In genomic region chr9:30519756-30520155, GRCh38 we compare ENCODE assay signal across 21 cellular contexts.
A peak's percentile ranks its signal among the peaks of the same experiment; 100 is the strongest.
DNase-seq lines count a peak whose midpoint lies in the region; TF ChIP-seq lines count a peak whose summit lies in the region.
"Had no signal": no experiment of that assay in that cellular context is flagged by ENCODE, and none has a peak within 500 bp of the region (broad histone marks: within the 10 kb centered on the region; RNA-seq: fewer than 3 reads in every experiment).

No MANE protein-coding gene starts in this region.

- 100% methylated on average over 1 of the region's 2 CpGs; no CpG with 5 or more reads in 1 of the 2 experiments for WGBS in mesodermal cell (ENCODE audit: insufficient coverage in 2 of 2), 2 experiments
- whole genome bisulfite sequencing in prostate gland: 55% methylated on average over 2 of the region's 2 CpGs

- H3K27me3 ChIP-seq in brain microvascular endothelial cell (replicated peaks) (no peaks in the 10 kb centered on the region), prostate gland (replicated peaks; ENCODE audit: insufficient read depth) (no peaks in the 10 kb centered on the region)
- H3K27me3 ChIP-seq: body of pancreas, gastrocnemius medialis, right atrium auricular region, transverse colon had no signal

- H3K9me3 ChIP-seq in mesodermal cell (ENCODE audit: control insufficient read depth, low read length) (no peaks in the 10 kb centered on the region), prostate gland (no peaks in the 10 kb centered on the region)
- H3K9me3 ChIP-seq: body of pancreas, gastrocnemius medialis, left ventricle myocardium inferior, right atrium auricular region, transverse colon had no signal

- H3K27ac ChIP-seq in brain microvascular endothelial cell: no peak overlapping the region
- H3K27ac ChIP-seq in mesodermal cell (ENCODE audit: low read depth, low read length, severe bottlenecking): peak overlapping the region; percentile 41
- no peak overlapping the region for H3K27ac ChIP-seq in prostate gland
- H3K27ac ChIP-seq: body of pancreas, gastrocnemius medialis, left ventricle myocardium inferior, right atrium auricular region, SK-N-MC, transverse colon had no signal

- in situ Hi-C loops in brain microvascular endothelial cell (cut with HindIII; ENCODE audit: low pct_ligation_motif_present, low sequenced_read_pairs): no loop called here

- H3K36me3 ChIP-seq in brain microvascular endothelial cell (replicated peaks) (no peaks in the 10 kb centered on the region), mesodermal cell (ENCODE audit: control insufficient read depth, insufficient read depth, low read length) (no peaks in the 10 kb centered on the region), prostate gland (no peaks in the 10 kb centered on the region)
- H3K36me3 ChIP-seq: gastrocnemius medialis, left ventricle myocardium inferior, right atrium auricular region, transverse colon had no signal

- TF ChIP-seq POLR2A in prostate gland (IDR thresholded peaks at IDR 0.05): no peak

- H3K4me3 ChIP-seq in brain microvascular endothelial cell (ENCODE audit: low read depth, low read length): no peak overlapping the region
- H3K4me3 ChIP-seq in mesodermal cell (ENCODE audit: extremely low read depth, insufficient read depth, low read length, poor library complexity, severe bottlenecking): no peak overlapping the region
- no peak overlapping the region for H3K4me3 ChIP-seq in prostate gland
- H3K4me3 ChIP-seq: body of pancreas, gastrocnemius medialis, K562, left ventricle myocardium inferior, right atrium auricular region, SK-N-MC, transverse colon had no signal

- TF ChIP-seq CTCF in brain microvascular endothelial cell (IDR thresholded peaks at IDR 0.05; ENCODE audit: low read depth, low read length, missing control alignments) (no peak), prostate gland (IDR thresholded peaks at IDR 0.05) (no peak)

- H3K4me1 ChIP-seq in mesodermal cell (ENCODE audit: control insufficient read depth, insufficient read depth, low read length, poor library complexity, severe bottlenecking): peaks cover 6% of the 10 kb centered on the region
- no peaks in the 10 kb centered on the region for H3K4me1 ChIP-seq in prostate gland (replicated peaks)
- H3K4me1 ChIP-seq: body of pancreas, gastrocnemius medialis, left ventricle myocardium inferior, right atrium auricular region, transverse colon had no signal

- intact Hi-C loops in prostate gland (cut with DNase I): no loop called here

- DNase-seq in H4 (ENCODE audit: low spot score) (peak; percentile 4), NCI-H226 (peak; percentile 18), brain microvascular endothelial cell (peak; percentile 2), NCI-H2107 (lab: John Stamatoyannopoulos, UW) (no peak), prostate gland (ENCODE audit: low spot score) (no peak)
- no peak for DNase-seq in activated CD4-positive, CD25-positive, alpha-beta regulatory T cell treated with anti-CD3 and anti-CD28 coated beads, Interleukin-2, amount 50 U/mL, for 72 hours
- DNase-seq: activated CD4-positive, alpha-beta T cell treated with anti-CD3 and anti-CD28 coated beads, Interleukin-2, amount 10 ng/mL, durations not matched to agents 24 days and 14 days; body of pancreas; effector memory CD4-positive, alpha-beta T cell; gastrocnemius medialis; hypothalamus; left ventricle myocardium inferior; MM.1S; NCI-H1417 treated with DMSO at 0.1 percent for 48 hours; NCI-H2081 treated with DMSO at 0.1 percent for 48 hours; NK-92 treated with Interleukin-12 subunit alpha and Interleukin-12 subunit beta, amount 100 ng/mL, for 24 hours; transverse colon had no signal

Comparison
In these comparisons a context has a peak if more than half of its experiments do, and no peak if none do; other contexts are left out.
1. DNase-seq: peak in H4 (single experiment), NCI-H226 (single experiment) and brain microvascular endothelial cell (single experiment); none in activated CD4-positive, CD25-positive, alpha-beta regulatory T cell treated with anti-CD3 and anti-CD28 coated beads, Interleukin-2, amount 50 U/mL, for 72 hours (single experiment), NCI-H2107 (single experiment) and prostate gland (single experiment).